ENCODE assay signal across 1 cellular context in the genomic region with DNA sequence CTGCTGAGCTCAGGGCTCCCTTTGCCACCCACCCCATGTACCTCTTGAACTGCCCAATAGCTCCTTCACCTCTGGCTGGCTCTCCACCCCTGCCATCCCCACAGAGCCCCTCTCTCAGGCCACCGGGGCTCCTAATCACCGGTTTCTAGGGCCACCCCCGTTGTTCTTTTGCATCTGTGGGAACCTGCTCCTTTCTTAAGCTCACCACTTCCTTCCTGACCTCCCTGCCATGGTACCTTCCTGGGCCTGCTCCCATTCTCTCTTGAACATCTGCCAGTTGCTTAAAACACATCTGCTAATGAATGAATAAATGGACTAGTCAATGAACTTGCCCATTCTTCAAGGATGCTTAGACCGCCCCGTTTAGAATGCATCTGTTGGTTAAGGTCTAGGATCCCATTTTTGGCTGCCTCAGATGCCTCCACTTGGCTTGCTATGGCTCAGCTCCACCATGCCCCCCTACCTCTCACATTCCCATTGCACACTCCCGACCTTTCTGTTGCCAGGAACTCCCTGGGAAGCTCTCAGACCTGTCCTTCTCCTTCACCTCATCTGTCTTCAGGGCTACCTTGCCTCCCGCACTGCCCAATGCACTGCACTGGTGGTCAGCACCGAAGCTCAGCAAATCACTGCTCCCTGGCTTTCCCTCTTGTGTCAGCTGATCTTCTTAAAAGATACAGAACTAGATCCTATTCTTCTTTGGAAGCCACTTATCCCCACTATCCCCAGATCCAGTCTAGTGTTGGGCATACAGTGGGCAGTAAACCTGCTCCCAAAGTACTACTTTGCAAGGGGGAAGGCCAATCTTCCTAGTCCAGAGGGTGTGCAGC.
TF ChIP-seq lines count a peak whose summit lies in the region.

No MANE protein-coding gene starts in this region.

TF ChIP-seq in H1, 55 proteins besides CTCF, POLR2A, EP300 and RAD21:
- TF ChIP-seq KDM4A (IDR thresholded peaks at IDR 0.05; ENCODE audit: low read depth, low read length, severe bottlenecking), result peak; percentile 5
- no peak for TF ChIP-seq KDM5A (IDR thresholded peaks at IDR 0.05; ENCODE audit: low read length)
- TF ChIP-seq SAP30 (IDR thresholded peaks at IDR 0.05; ENCODE audit: insufficient read depth, insufficient replicate concordance, low read length), result no peak
TF ChIP-seq in H1: peak in this region for 1.
